ENCODE assay signal across 10 cellular contexts in genomic region chr5:98349251-98349989, GRCh38.
DNase-seq lines count a peak whose midpoint lies in the region; ATAC-seq, FAIRE-seq and TF ChIP-seq lines count a peak whose summit lies in the region.
"Had no signal": no experiment of that assay in that cellular context is flagged by ENCODE, and none has a peak within 500 bp of the region (broad histone marks: within the 10 kb centered on the region; RNA-seq: fewer than 3 reads in every experiment).

No MANE protein-coding gene starts in this region.

- peak; percentile 35 for TF ChIP-seq CTCF in D721Med (IDR thresholded peaks at IDR 0.05; ENCODE audit: insufficient read depth, missing control alignments)
- TF ChIP-seq CTCF in right atrium auricular region (IDR thresholded peaks at IDR 0.05), result no peak

- no peaks in the 10 kb centered on the region for H3K4me1 ChIP-seq in right atrium auricular region

- no peak for FAIRE-seq in D721Med (lab: Jason Lieb, UNC)

- no peaks in the 10 kb centered on the region for H3K4me1 Mint-ChIP-seq in activated T-helper 2 cell treated with anti-CD3 and anti-CD28 coated beads, Interferon-gamma antibody, Interleukin-2, Interleukin-4, amounts not matched to agents 10 μg/mL and 5 μg/mL and 100 μg/mL, durations not matched to agents 14 hours and 24 hours and 36 hours (ENCODE audit: low read depth)
- H3K4me1 Mint-ChIP-seq: activated B cell treated with CpG ODN at 0.5 μM for 24 hours had no signal

- no peak overlapping the region for H3K27ac Mint-ChIP-seq in activated T-helper 2 cell treated with anti-CD3 and anti-CD28 coated beads, Interferon-gamma antibody, Interleukin-2, Interleukin-4, amounts not matched to agents 10 μg/mL and 5 μg/mL and 100 μg/mL, durations not matched to agents 14 hours and 24 hours and 36 hours
- H3K27ac Mint-ChIP-seq: activated B cell treated with CpG ODN at 0.5 μM for 24 hours had no signal

- peaks cover 10% of the 10 kb centered on the region for H3K9me3 Mint-ChIP-seq in activated T-helper 2 cell treated with anti-CD3 and anti-CD28 coated beads, Interferon-gamma antibody, Interleukin-2, Interleukin-4, amounts not matched to agents 10 μg/mL and 5 μg/mL and 100 μg/mL, durations not matched to agents 14 hours and 24 hours and 36 hours

- no peaks in the 10 kb centered on the region for H3K27me3 Mint-ChIP-seq in activated T-helper 2 cell treated with anti-CD3 and anti-CD28 coated beads, Interferon-gamma antibody, Interleukin-2, Interleukin-4, amounts not matched to agents 10 μg/mL and 5 μg/mL and 100 μg/mL, durations not matched to agents 14 hours and 24 hours and 36 hours (ENCODE audit: low read depth)
- H3K27me3 Mint-ChIP-seq: activated B cell treated with CpG ODN at 0.5 μM for 24 hours had no signal

- no peak for ATAC-seq in left ventricle myocardium superior

- H3K4me3 Mint-ChIP-seq in activated T-helper 2 cell treated with anti-CD3 and anti-CD28 coated beads, Interferon-gamma antibody, Interleukin-2, Interleukin-4, amounts not matched to agents 10 μg/mL and 5 μg/mL and 100 μg/mL, durations not matched to agents 14 hours and 24 hours and 36 hours (ENCODE audit: low read depth), result no peak overlapping the region
- H3K4me3 Mint-ChIP-seq: activated B cell treated with CpG ODN at 0.5 μM for 24 hours had no signal

- no peaks in the 10 kb centered on the region for H3K27me3 ChIP-seq in right atrium auricular region

- DNase-seq in D721Med (ENCODE audit: insufficient read length, low spot score) (no peak), HK-2 (ENCODE audit: unreplicated experiment) (peak; percentile 5), SW 1271 (lab: John Stamatoyannopoulos, UW) (peak; percentile 66 to 67), iPS-NIHi11 (ENCODE audit: low spot score) (peak; percentile 19), NCI-H2196 (lab: John Stamatoyannopoulos, UW; ENCODE audit: unreplicated experiment) (no peak), right atrium auricular region (ENCODE audit: low spot score) (no peak), left ventricle myocardium superior (no peak)
- DNase-seq in activated T-helper 2 cell treated with anti-CD3 and anti-CD28 coated beads, Interferon-gamma antibody, Interleukin-2, Interleukin-4, amounts not matched to agents 10 μg/mL and 5 μg/mL and 100 μg/mL, durations not matched to agents 14 hours and 24 hours and 36 hours (ENCODE audit: low spot score), result no peak
- DNase-seq: activated B cell treated with CpG ODN at 0.5 μM for 24 hours had no signal

- H3K4me3 ChIP-seq in right atrium auricular region, result no peak overlapping the region

- no peaks in the 10 kb centered on the region for H3K36me3 Mint-ChIP-seq in activated T-helper 2 cell treated with anti-CD3 and anti-CD28 coated beads, Interferon-gamma antibody, Interleukin-2, Interleukin-4, amounts not matched to agents 10 μg/mL and 5 μg/mL and 100 μg/mL, durations not matched to agents 14 hours and 24 hours and 36 hours (ENCODE audit: low read depth)

- intact Hi-C loops in activated T-helper 2 cell treated with anti-CD3 and anti-CD28 coated beads, Interferon-gamma antibody, Interleukin-2, Interleukin-4, amounts not matched to agents 10 μg/mL and 5 μg/mL and 100 μg/mL, durations not matched to agents 14 hours and 24 hours and 36 hours (cut with micrococcal nuclease), result no loop called here
- intact Hi-C loops in left ventricle myocardium superior (cut with micrococcal nuclease), result no loop called here

- no peaks in the 10 kb centered on the region for H3K36me3 ChIP-seq in right atrium auricular region

- H3K9me3 ChIP-seq in right atrium auricular region, result peaks cover 0 to 17% of the 10 kb centered on the region in 2 donors

- no peak overlapping the region for H3K27ac ChIP-seq in right atrium auricular region
- H3K27ac ChIP-seq: HL-60 had no signal

Comparison
In these comparisons a context has a peak if more than half of its experiments do, and no peak if none do; other contexts are left out.
1. DNase-seq: peak in HK-2 (single experiment), SW 1271 (2 of 2) and iPS-NIHi11 (single experiment); none in D721Med (single experiment), NCI-H2196 (single experiment), right atrium auricular region (single experiment), activated T-helper 2 cell treated with anti-CD3 and anti-CD28 coated beads, Interferon-gamma antibody, Interleukin-2, Interleukin-4, amounts not matched to agents 10 μg/mL and 5 μg/mL and 100 μg/mL, durations not matched to agents 14 hours and 24 hours and 36 hours (single experiment) and left ventricle myocardium superior (single experiment).